27 cellular contexts compared by ENCODE assay signal in genomic region chr14:100329233-100330006, GRCh38. TPM values are rescaled to one million over a fixed set of nuclear protein-coding genes. Genes with fewer than 3 reads are reported as not detected.
"Had no signal": no experiment of that assay in that cellular context is flagged by ENCODE, and none has a peak within 500 bp of the region (broad histone marks: within the 10 kb centered on the region; RNA-seq: fewer than 3 reads in every experiment).

No MANE protein-coding gene starts in this region.

- H3K4me1 ChIP-seq: gastrocnemius medialis had no signal

- H3K4me3 ChIP-seq: esophagus squamous epithelium, gastrocnemius medialis, smooth muscle cell, thoracic aorta had no signal

- H3K9me3 ChIP-seq: esophagus squamous epithelium, gastrocnemius medialis, thoracic aorta had no signal

- H3K36me3 Mint-ChIP-seq: type B pancreatic cell had no signal

- DNase-seq: activated B cell treated with CpG ODN at 0.5 μM for 24 hours; activated CD4-positive, alpha-beta T cell treated with anti-CD3 and anti-CD28 coated beads for 36 hours; activated CD4-positive, alpha-beta T cell treated with anti-CD3 and anti-CD28 coated beads, Interleukin-2, amount 50 U/mL, for 4 hours; activated CD8-positive, alpha-beta memory T cell treated with anti-CD3 and anti-CD28 coated beads for 24 hours; activated CD8-positive, alpha-beta memory T cell treated with anti-CD3 and anti-CD28 coated beads, Interleukin-2, amount 50 U/mL, for 4 hours; activated effector memory CD4-positive, alpha-beta T cell treated with anti-CD3 and anti-CD28 coated beads, Interleukin-2, amount 50 U/mL, for 16 hours; activated naive CD4-positive, alpha-beta T cell treated with anti-CD3 and anti-CD28 coated beads, Interleukin-2, amount 50 U/mL, for 16 hours; anterior cingulate cortex; esophagus squamous epithelium; gastrocnemius medialis; hippocampal formation; left ventricle myocardium superior; mammary epithelial cell; nucleus accumbens; stimulated activated CD4-positive, alpha-beta T cell treated with anti-CD3 and anti-CD28 coated beads, Interleukin-15, amount 100 ng/mL, for 24 hours; T1000 had no signal

- H3K27me3 Mint-ChIP-seq: activated B cell treated with CpG ODN at 0.5 μM for 24 hours; activated CD4-positive, alpha-beta T cell treated with anti-CD3 and anti-CD28 coated beads for 36 hours; stimulated activated memory B cell treated with anti-CD40 and anti-IgM and Interleukin-4, amounts not matched to agents 10 μg/mL and 1 μg/mL and 100 μg/mL, for 72 hours; type B pancreatic cell had no signal

- H3K27ac ChIP-seq: esophagus squamous epithelium, gastrocnemius medialis, thoracic aorta had no signal

- H3K4me1 Mint-ChIP-seq: activated CD4-positive, alpha-beta T cell treated with anti-CD3 and anti-CD28 coated beads for 36 hours; brain had no signal

- H3K27me3 ChIP-seq: esophagus squamous epithelium, gastrocnemius medialis had no signal

- H3K4me3 Mint-ChIP-seq: activated B cell treated with CpG ODN at 0.5 μM for 24 hours; activated CD4-positive, alpha-beta T cell treated with anti-CD3 and anti-CD28 coated beads for 36 hours; brain; nephron; stimulated activated memory B cell treated with anti-CD40 and anti-IgM and Interleukin-4, amounts not matched to agents 10 μg/mL and 1 μg/mL and 100 μg/mL, for 72 hours; T-helper 1 cell treated with Interleukin-12 subunit alpha and Interleukin-12 subunit beta and Interleukin-4 antibody, amounts not matched to agents 30 μg/mL and 1 μg/mL, for 36 hours; type B pancreatic cell had no signal

- ATAC-seq: activated CD4-positive, alpha-beta T cell treated with anti-CD3 and anti-CD28 coated beads for 36 hours; gastrocnemius medialis; left ventricle myocardium superior; sciatic nerve; stimulated activated memory B cell treated with anti-CD40 and anti-IgM and Interleukin-4, amounts not matched to agents 10 μg/mL and 1 μg/mL and 100 μg/mL, for 72 hours had no signal

- H3K9me3 Mint-ChIP-seq: activated B cell treated with CpG ODN at 0.5 μM for 24 hours; brain; nephron; stimulated activated memory B cell treated with anti-CD40 and anti-IgM and Interleukin-4, amounts not matched to agents 10 μg/mL and 1 μg/mL and 100 μg/mL, for 72 hours; T-helper 1 cell treated with Interleukin-12 subunit alpha and Interleukin-12 subunit beta and Interleukin-4 antibody, amounts not matched to agents 30 μg/mL and 1 μg/mL, for 36 hours; type B pancreatic cell had no signal

- H3K27ac Mint-ChIP-seq: activated B cell treated with CpG ODN at 0.5 μM for 24 hours; activated CD4-positive, alpha-beta T cell treated with anti-CD3 and anti-CD28 coated beads for 36 hours; brain; nephron; stimulated activated memory B cell treated with anti-CD40 and anti-IgM and Interleukin-4, amounts not matched to agents 10 μg/mL and 1 μg/mL and 100 μg/mL, for 72 hours; T-helper 1 cell treated with Interleukin-12 subunit alpha and Interleukin-12 subunit beta and Interleukin-4 antibody, amounts not matched to agents 30 μg/mL and 1 μg/mL, for 36 hours; type B pancreatic cell had no signal

RNA-seq across cellular contexts. Expression of gene SLC25A47, which starts 6.3 kb away (rescaled TPM):
- total RNA-seq: activated B cell treated with CpG ODN at 0.5 μM for 24 hours; activated CD4-positive, alpha-beta T cell treated with anti-CD3 and anti-CD28 coated beads for 36 hours; cardiac septum; dermis microvascular lymphatic vessel endothelial cell; esophagus squamous epithelium; left ventricle myocardium superior; mammary epithelial cell; myocyte; sciatic nerve; smooth muscle cell; thoracic aorta had no signal
